Comparison of ENCODE assay signal across 23 cellular contexts in the genomic region with DNA sequence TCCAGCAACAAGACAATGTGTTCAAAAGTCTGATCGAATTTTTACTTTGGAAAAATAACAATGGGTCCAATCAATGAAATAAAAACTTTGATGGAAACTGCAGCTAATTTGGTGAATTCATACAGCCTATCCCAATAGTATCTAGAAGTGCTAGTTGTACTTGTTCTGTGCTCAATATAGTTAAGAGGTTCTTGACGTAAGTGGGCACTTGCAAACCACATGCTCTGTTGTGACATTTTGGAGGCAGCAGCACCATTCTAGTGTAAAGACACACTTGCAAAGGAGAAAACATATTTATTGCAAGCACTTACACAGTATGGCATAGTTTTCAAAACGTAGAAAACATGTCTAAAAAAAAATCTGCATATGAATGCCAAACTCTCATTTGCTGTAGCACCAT. TPM values are rescaled to one million over a fixed set of nuclear protein-coding genes. Genes with fewer than 3 reads are reported as not detected.
"Had no signal": no experiment of that assay in that cellular context is flagged by ENCODE, and none has a peak within 500 bp of the region (broad histone marks: within the 10 kb centered on the region; RNA-seq: fewer than 3 reads in every experiment).

No MANE protein-coding gene starts in this region.

- DNase-seq: activated CD4-positive, alpha-beta T cell treated with anti-CD3 and anti-CD28 coated beads for 48 hours; activated CD4-positive, CD25-positive, alpha-beta regulatory T cell; activated CD8-positive, alpha-beta T cell treated with anti-CD3 and anti-CD28 coated beads for 36 hours; activated naive CD4-positive, alpha-beta T cell treated with Interleukin-2 at 50 U/mL for 16 hours; activated naive CD8-positive, alpha-beta T cell treated with anti-CD3 and anti-CD28 coated beads, Interleukin-2, amount 10 ng/mL, durations not matched to agents 7 days and 5 days; activated T-cell treated with anti-CD3 and anti-CD28 coated beads, Interleukin-2, amount 50 U/mL, for 1 hour; amygdala; effector memory CD8-positive, alpha-beta T cell; hypothalamus; mesenchymal stem cell; mucosa of descending colon; naive thymus-derived CD4-positive, alpha-beta T cell; ovary; psoas muscle; right lobe of liver; small intestine; stimulated activated CD4-positive, alpha-beta T cell treated with anti-CD3 and anti-CD28 coated beads, Interleukin-4, amount 100 ng/mL, for 1 hour; stimulated activated naive CD8-positive, alpha-beta T cell treated with anti-CD3 and anti-CD28 coated beads, Interleukin-15, amount 100 ng/mL, for 72 hours; T1000; trophoblast cell had no signal

- H3K27me3 ChIP-seq: cardiac muscle cell, ovary, right lobe of liver had no signal

- ATAC-seq: activated CD8-positive, alpha-beta T cell treated with anti-CD3 and anti-CD28 coated beads for 36 hours; activated T-helper 17 cell treated with anti-CD3 and anti-CD28 coated beads, Interleukin-2, amount 50 U/mL, for 72 hours; effector memory CD8-positive, alpha-beta T cell; mucosa of descending colon; naive thymus-derived CD4-positive, alpha-beta T cell; stimulated activated naive CD8-positive, alpha-beta T cell treated with anti-CD3 and anti-CD28 coated beads, Interleukin-15, amount 100 ng/mL, for 72 hours had no signal

- H3K4me3 ChIP-seq: cardiac muscle cell, mucosa of descending colon, ovary, psoas muscle, right lobe of liver, suprapubic skin had no signal

- H3K27ac ChIP-seq: cardiac muscle cell, ovary, psoas muscle, right lobe of liver, suprapubic skin had no signal

- H3K36me3 ChIP-seq: cardiac muscle cell, ovary, right lobe of liver, suprapubic skin had no signal

- H3K4me1 ChIP-seq: suprapubic skin had no signal

- H3K9me3 ChIP-seq: mucosa of descending colon, ovary, psoas muscle, right lobe of liver, suprapubic skin had no signal

RNA-seq across cellular contexts. Expression of gene KLHL31, which starts 6.7 kb away (rescaled TPM):
- polyA plus RNA-seq: naive thymus-derived CD4-positive, alpha-beta T cell had no signal
